Comparison of ENCODE assay signal across 17 cellular contexts in the genomic region with DNA sequence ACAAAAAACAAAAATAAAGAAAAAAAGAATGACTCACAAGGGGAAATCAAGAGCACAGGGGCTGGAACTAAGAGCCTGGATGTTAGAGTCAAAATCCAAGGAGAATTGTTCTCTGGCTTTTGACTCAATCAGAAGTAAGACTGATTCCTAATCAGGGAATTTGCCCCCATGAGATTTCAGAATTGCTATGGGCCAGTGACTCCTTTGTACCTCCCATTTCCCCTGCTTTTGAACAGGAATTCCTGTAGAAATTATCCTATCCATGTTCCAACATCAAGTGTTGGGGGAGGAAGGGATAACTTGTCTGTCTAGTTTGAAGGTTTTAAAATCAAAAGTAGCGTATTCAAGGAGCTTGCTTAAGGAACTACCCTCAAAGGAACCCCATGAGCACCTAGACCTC.
"Had no signal": no experiment of that assay in that cellular context is flagged by ENCODE, and none has a peak within 500 bp of the region (broad histone marks: within the 10 kb centered on the region; RNA-seq: fewer than 3 reads in every experiment).

No MANE protein-coding gene starts in this region.

- FAIRE-seq: RCC 7860 had no signal

- H3K9ac ChIP-seq: SK-N-SH had no signal

- DNase-seq: Karpas-422, KG1, MM.1S, NCI-H1092 treated with DMSO at 0.1 percent for 48 hours, NCI-H1436, NCI-H187, NCI-H2029 treated with DMSO at 0.1 percent for 48 hours, NCI-H2107, NCI-H2227 treated with DMSO at 0.1 percent for 48 hours, NCI-H510A, NCI-H524 treated with DMSO at 0.1 percent for 48 hours, NCI-H69, NCI-H774, SHP77, SK-N-SH had no signal

- H3K27ac ChIP-seq: RWPE1 had no signal

- H3K4me2 ChIP-seq: SK-N-SH had no signal

- H3K9me3 ChIP-seq: SK-N-SH had no signal
